31 cellular contexts compared by ENCODE assay signal in genomic region chr12:48009471-48009870, GRCh38. TPM values are rescaled to one million over a fixed set of nuclear protein-coding genes. Genes with fewer than 3 reads are reported as not detected.
"Had no signal": no experiment of that assay in that cellular context is flagged by ENCODE, and none has a peak within 500 bp of the region (broad histone marks: within the 10 kb centered on the region; RNA-seq: fewer than 3 reads in every experiment).

No MANE protein-coding gene starts in this region.

- H3K27ac Mint-ChIP-seq: stimulated activated effector memory CD8-positive, alpha-beta T cell treated with anti-CD3 and anti-CD28 coated beads, Interleukin-12 subunit alpha, Interleukin-12 subunit beta, amount 100 ng/mL, for 72 hours; stimulated activated memory B cell treated with anti-CD40 and anti-IgM and Interleukin-4, amounts not matched to agents 10 μg/mL and 1 μg/mL and 100 μg/mL, for 72 hours; stimulated activated naive B cell treated with anti-CD40 and anti-IgM and Interleukin-4, amounts not matched to agents 10 μg/mL and 1 μg/mL and 100 μg/mL, for 72 hours; stimulated activated naive CD8-positive, alpha-beta T cell treated with anti-CD3 and anti-CD28 coated beads, Interleukin-15, amount 100 ng/mL, for 72 hours; stimulated activated naive CD8-positive, alpha-beta T cell treated with anti-CD3 and anti-CD28 coated beads, Interleukin-15, Interleukin-2, amounts not matched to agents 100 ng/mL and 50 ng/mL, for 24 hours; type B pancreatic cell had no signal

- H3K4me3 Mint-ChIP-seq: stimulated activated effector memory CD8-positive, alpha-beta T cell treated with anti-CD3 and anti-CD28 coated beads, Interleukin-12 subunit alpha, Interleukin-12 subunit beta, amount 100 ng/mL, for 72 hours; stimulated activated memory B cell treated with anti-CD40 and anti-IgM and Interleukin-4, amounts not matched to agents 10 μg/mL and 1 μg/mL and 100 μg/mL, for 72 hours; stimulated activated naive B cell treated with anti-CD40 and anti-IgM and Interleukin-4, amounts not matched to agents 10 μg/mL and 1 μg/mL and 100 μg/mL, for 72 hours; stimulated activated naive CD8-positive, alpha-beta T cell treated with anti-CD3 and anti-CD28 coated beads, Interleukin-15, amount 100 ng/mL, for 72 hours; stimulated activated naive CD8-positive, alpha-beta T cell treated with anti-CD3 and anti-CD28 coated beads, Interleukin-15, Interleukin-2, amounts not matched to agents 100 ng/mL and 50 ng/mL, for 24 hours; type B pancreatic cell had no signal

- H3K9me3 Mint-ChIP-seq: stimulated activated effector memory CD8-positive, alpha-beta T cell treated with anti-CD3 and anti-CD28 coated beads, Interleukin-12 subunit alpha, Interleukin-12 subunit beta, amount 100 ng/mL, for 72 hours; stimulated activated memory B cell treated with anti-CD40 and anti-IgM and Interleukin-4, amounts not matched to agents 10 μg/mL and 1 μg/mL and 100 μg/mL, for 72 hours; stimulated activated naive B cell treated with anti-CD40 and anti-IgM and Interleukin-4, amounts not matched to agents 10 μg/mL and 1 μg/mL and 100 μg/mL, for 72 hours; stimulated activated naive CD8-positive, alpha-beta T cell treated with anti-CD3 and anti-CD28 coated beads, Interleukin-15, amount 100 ng/mL, for 72 hours; stimulated activated naive CD8-positive, alpha-beta T cell treated with anti-CD3 and anti-CD28 coated beads, Interleukin-15, Interleukin-2, amounts not matched to agents 100 ng/mL and 50 ng/mL, for 24 hours; type B pancreatic cell had no signal

- H3K36me3 Mint-ChIP-seq: stimulated activated effector memory CD8-positive, alpha-beta T cell treated with anti-CD3 and anti-CD28 coated beads, Interleukin-12 subunit alpha, Interleukin-12 subunit beta, amount 100 ng/mL, for 72 hours; stimulated activated memory B cell treated with anti-CD40 and anti-IgM and Interleukin-4, amounts not matched to agents 10 μg/mL and 1 μg/mL and 100 μg/mL, for 72 hours; stimulated activated naive B cell treated with anti-CD40 and anti-IgM and Interleukin-4, amounts not matched to agents 10 μg/mL and 1 μg/mL and 100 μg/mL, for 72 hours; type B pancreatic cell had no signal

- DNase-seq: stimulated activated CD4-positive, alpha-beta T cell treated with anti-CD3 and anti-CD28 coated beads, Interleukin-2, amount 100 ng/mL, for 48 hours; stimulated activated CD4-positive, alpha-beta T cell treated with anti-CD3 and anti-CD28 coated beads, Interleukin-4, amount 100 ng/mL, for 1 hour; stimulated activated CD4-positive, alpha-beta T cell treated with anti-CD3 and anti-CD28 coated beads, Interleukin-4, amount 100 ng/mL, for 24 hours; stimulated activated CD4-positive, alpha-beta T cell treated with anti-CD3 and anti-CD28 coated beads, Interleukin-4, amount 100 ng/mL, for 4 hours; stimulated activated CD8-positive, alpha-beta memory T cell treated with anti-CD3 and anti-CD28 coated beads, Interleukin-4, amount 100 ng/mL, for 48 hours; stimulated activated naive B cell treated with anti-CD40 and anti-IgM and Interleukin-4, amounts not matched to agents 10 μg/mL and 1 μg/mL and 100 μg/mL, for 72 hours; stimulated activated naive CD4-positive, alpha-beta T cell; stimulated activated naive CD4-positive, alpha-beta T cell treated with Interleukin-2 at 50 U/mL for 16 hours; stimulated activated naive CD8-positive, alpha-beta T cell treated with anti-CD3 and anti-CD28 coated beads, Interleukin-15, amount 100 ng/mL, for 72 hours; stimulated activated naive CD8-positive, alpha-beta T cell treated with anti-CD3 and anti-CD28 coated beads, Interleukin-15, Interleukin-2, amounts not matched to agents 100 U/mL and 50 U/mL, for 24 hours; stomach; substantia nigra; testis; thyroid gland; tibial artery; transverse colon; trophoblast cell; upper lobe of right lung; uterus had no signal

- H3K4me3 ChIP-seq: stomach, suprapubic skin, testis, thoracic aorta, thyroid gland, tibial artery, tibial nerve, transverse colon, upper lobe of right lung, uterus, vagina had no signal

- H3K36me3 ChIP-seq: stomach, suprapubic skin, thoracic aorta, thyroid gland, tibial artery, tibial nerve, transverse colon, upper lobe of right lung, uterus, vagina had no signal

- H3K27ac ChIP-seq: stomach, suprapubic skin, testis, thoracic aorta, thyroid gland, tibial artery, tibial nerve, transverse colon, upper lobe of right lung, uterus, vagina had no signal

- H3K4me1 Mint-ChIP-seq: stimulated activated effector memory CD8-positive, alpha-beta T cell treated with anti-CD3 and anti-CD28 coated beads, Interleukin-12 subunit alpha, Interleukin-12 subunit beta, amount 100 ng/mL, for 72 hours; stimulated activated memory B cell treated with anti-CD40 and anti-IgM and Interleukin-4, amounts not matched to agents 10 μg/mL and 1 μg/mL and 100 μg/mL, for 72 hours had no signal

- H3K9me3 ChIP-seq: stomach, suprapubic skin, testis, thoracic aorta, thyroid gland, tibial artery, tibial nerve, transverse colon, upper lobe of right lung, uterus, vagina had no signal

- FAIRE-seq: urothelium cell line had no signal

- ATAC-seq: stimulated activated effector memory CD8-positive, alpha-beta T cell treated with anti-CD3 and anti-CD28 coated beads, Interleukin-12 subunit alpha, Interleukin-12 subunit beta, amount 100 ng/mL, for 72 hours; stimulated activated memory B cell treated with anti-CD40 and anti-IgM and Interleukin-4, amounts not matched to agents 10 μg/mL and 1 μg/mL and 100 μg/mL, for 72 hours; stimulated activated naive B cell treated with anti-CD40 and anti-IgM and Interleukin-4, amounts not matched to agents 10 μg/mL and 1 μg/mL and 100 μg/mL, for 72 hours; stimulated activated naive CD8-positive, alpha-beta T cell treated with anti-CD3 and anti-CD28 coated beads, Interleukin-15, amount 100 ng/mL, for 72 hours; stimulated activated naive CD8-positive, alpha-beta T cell treated with anti-CD3 and anti-CD28 coated beads, Interleukin-15, Interleukin-2, amounts not matched to agents 100 U/mL and 50 U/mL, for 24 hours; upper lobe of right lung had no signal

- H3K27me3 ChIP-seq: testis had no signal

RNA-seq across cellular contexts. Expression of gene COL2A1, which starts 5.2 kb away (rescaled TPM):
- total RNA-seq: subcutaneous adipose tissue, suprapubic skin, thyroid gland, tibial nerve, upper lobe of right lung, ureter, vagina had no signal
- polyA plus RNA-seq: urinary bladder had no signal
